Comparison of ENCODE assay signal across 8 cellular contexts in the genomic region with DNA sequence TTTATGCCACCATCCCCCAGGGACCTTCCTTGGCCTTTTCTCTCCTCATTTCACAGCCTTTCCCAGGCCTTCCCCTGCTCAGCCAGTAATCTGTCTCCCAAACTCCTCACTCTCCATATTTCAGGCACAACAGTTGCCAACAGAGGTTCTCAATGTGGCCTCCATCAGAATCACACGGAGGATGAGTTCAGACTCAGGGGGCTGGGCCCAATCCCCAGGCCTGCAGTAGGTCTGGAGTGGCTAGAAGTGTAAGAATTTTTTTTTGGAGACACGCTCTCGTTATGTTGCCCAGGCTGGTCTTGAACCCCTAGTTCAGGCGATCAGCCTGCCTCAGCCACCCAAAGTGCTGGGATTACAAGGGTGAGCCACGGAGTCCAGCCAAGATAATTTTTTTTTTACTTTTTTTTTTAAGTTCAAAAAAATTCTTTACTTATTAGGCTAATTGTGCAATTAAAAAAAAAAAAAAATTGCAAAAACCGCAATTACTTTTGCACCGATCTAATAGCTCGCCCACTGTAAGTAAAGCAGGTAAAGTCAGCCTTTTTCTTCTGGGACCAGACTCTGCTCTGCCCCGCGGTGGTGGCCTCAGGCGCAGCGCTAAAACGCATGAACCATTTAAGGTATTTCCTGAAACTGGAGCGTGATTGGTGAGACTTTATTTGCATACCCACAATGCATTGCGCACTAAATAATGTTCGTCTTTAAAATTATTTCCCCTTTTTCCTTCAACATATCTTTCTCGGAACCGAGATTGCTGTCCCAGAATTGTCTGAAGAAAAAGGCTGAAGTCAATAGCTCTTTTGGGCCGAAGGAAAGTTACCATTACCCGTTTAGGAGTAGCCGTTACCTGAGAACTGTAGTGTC.
A peak's percentile ranks its signal among the peaks of the same experiment; 100 is the strongest.
DNase-seq lines count a peak whose midpoint lies in the region; ATAC-seq lines count a peak whose summit lies in the region.

No MANE protein-coding gene starts in this region.

- DNase-seq in AG08396 (ENCODE audit: low spot score) (peak; percentile 91), NCI-H345 treated with DMSO at 0.1 percent for 48 hours (lab: John Stamatoyannopoulos, UW; ENCODE audit: unreplicated experiment) (peak; percentile 92), islet precursor cell (peak; percentile 97)
- peak; percentile 84 to 93 for DNase-seq in central memory CD8-positive, alpha-beta T cell (ENCODE audit: low spot score in 2 of 2)
- DNase-seq in stimulated activated CD4-positive, alpha-beta T cell treated with anti-CD3 and anti-CD28 coated beads, Interleukin-12 subunit alpha, Interleukin-12 subunit beta, amount 100 ng/mL, for 24 hours (ENCODE audit: low read depth in 2 of 2): peak; percentile 69 to 76

- H3K36me3 Mint-ChIP-seq in central memory CD8-positive, alpha-beta T cell (ENCODE audit: insufficient read depth): peaks cover 44% of the 10 kb centered on the region

- peak overlapping the region; percentile 86 for H3K4me3 Mint-ChIP-seq in central memory CD8-positive, alpha-beta T cell

- H3K27ac Mint-ChIP-seq in central memory CD8-positive, alpha-beta T cell (ENCODE audit: low read depth): peak overlapping the region; percentile 100

- no peaks in the 10 kb centered on the region for H3K27me3 Mint-ChIP-seq in central memory CD8-positive, alpha-beta T cell

- no peaks in the 10 kb centered on the region for H3K9me3 Mint-ChIP-seq in central memory CD8-positive, alpha-beta T cell

- H3K4me1 Mint-ChIP-seq in central memory CD8-positive, alpha-beta T cell: peaks cover 49% of the 10 kb centered on the region

- ATAC-seq in GM18909 (IDR thresholded peaks at IDR 0.05; ENCODE audit: poor library complexity, unreplicated experiment) (peak; percentile 54), HG03354 (IDR thresholded peaks at IDR 0.05; ENCODE audit: poor library complexity, severe bottlenecking, unreplicated experiment) (peak; percentile 59)
- ATAC-seq in activated CD4-positive, CD25-positive, alpha-beta regulatory T cell treated with anti-CD3 and anti-CD28 coated beads, Interleukin-2, amount 50 U/mL, for 24 hours: peak; percentile 37 to 51
- peak; percentile 60 for ATAC-seq in central memory CD8-positive, alpha-beta T cell (replicated peaks; ENCODE audit: extremely low read depth, poor library complexity, severe bottlenecking)

Comparison
In these comparisons a context has a peak if more than half of its experiments do, and no peak if none do; other contexts are left out.
1. Peak in every context shown above with its lines: DNase-seq and ATAC-seq.